ENCODE assay signal across 24 cellular contexts in genomic region chr2:38661306-38661705, GRCh38. TPM values are rescaled to one million over a fixed set of nuclear protein-coding genes. Genes with fewer than 3 reads are reported as not detected.
DNase-seq lines count a peak whose midpoint lies in the region; ATAC-seq and TF ChIP-seq lines count a peak whose summit lies in the region.
"Had no signal": no experiment of that assay in that cellular context is flagged by ENCODE, and none has a peak within 500 bp of the region (broad histone marks: within the 10 kb centered on the region; RNA-seq: fewer than 3 reads in every experiment).

No MANE protein-coding gene starts in this region.

- no peaks in the 10 kb centered on the region for H3K27me3 ChIP-seq in gastrocnemius medialis
- H3K27me3 ChIP-seq: Peyer's patch, SJSA1 had no signal

- H3K27ac ChIP-seq in gastrocnemius medialis (peak overlapping the region in 1 of 4 donors; percentile 43), substantia nigra (ENCODE audit: low read depth, low read length, poor library complexity, severe bottlenecking) (no peak overlapping the region)
- H3K27ac ChIP-seq: C4-2B, Peyer's patch, SJSA1 had no signal

- no peaks in the 10 kb centered on the region for H3K36me3 ChIP-seq in gastrocnemius medialis
- H3K36me3 ChIP-seq: Peyer's patch, SJSA1 had no signal

- H3K4me1 ChIP-seq in gastrocnemius medialis, result peaks cover 2 to 4% of the 10 kb centered on the region in 2 donors
- H3K4me1 ChIP-seq: SJSA1 had no signal

- intact Hi-C loops in gastrocnemius medialis (cut with DNase I; ENCODE audit: low total_unique reads), result no loop called here

- H3K9me3 ChIP-seq in gastrocnemius medialis, result no peaks in the 10 kb centered on the region
- H3K9me3 ChIP-seq: Peyer's patch, SJSA1 had no signal

- TF ChIP-seq CTCF in foreskin fibroblast (IDR thresholded peaks at IDR 0.05; ENCODE audit: low read depth, low read length) (no peak), gastrocnemius medialis (IDR thresholded peaks at IDR 0.05 in 4 of 5, conservative IDR thresholded peaks at IDR 0.05 in 1 of 5) (no peak)

- H3K4me3 ChIP-seq in foreskin fibroblast (ENCODE audit: low read depth in 1 of 2, low read length in 2 of 2) (no peak overlapping the region), gastrocnemius medialis (no peak overlapping the region)
- H3K4me3 ChIP-seq: Peyer's patch, SJSA1 had no signal

- ATAC-seq in gastrocnemius medialis, result peak; percentile 35 to 49
- ATAC-seq in GM18861 (IDR thresholded peaks at IDR 0.05; ENCODE audit: unreplicated experiment), result no peak

- in situ Hi-C loops in gastrocnemius medialis (cut with MboI; ENCODE audit: low sequenced_read_pairs in 4 of 4), result loop anchor here in 2 of 4 donors (10.0 kb wide), 1 partner anchor 57 kb away; the partner anchor contains the start of gene HNRNPLL (in 2 of the 2)

- no peak for TF ChIP-seq POLR2A in gastrocnemius medialis (IDR thresholded peaks at IDR 0.05)

- DNase-seq in SIG-M5 treated with dmso at 0.1 percent for 504 hours (lab: John Stamatoyannopoulos, UW; ENCODE audit: unreplicated experiment) (peak; percentile 9), SIG-M5 (lab: John Stamatoyannopoulos, UW) (no peak), M059J (ENCODE audit: low read depth) (peak; percentile 19), foreskin fibroblast (peak; percentile 24 to 56), gastrocnemius medialis (no peak), NCI-H1417 (lab: John Stamatoyannopoulos, UW) (no peak), substantia nigra (lab: John Stamatoyannopoulos, UW) (no peak)
- DNase-seq: 8988T; Calu3; CD8-positive, alpha-beta memory T cell; DMS153; Karpas-422; NCI-H1048; NCI-H1436; NCI-H2029; NCI-H2227 treated with DMSO at 0.1 percent for 48 hours; NCI-H510A treated with DMSO at 0.1 percent for 48 hours; NCI-H748 treated with DMSO at 0.1 percent for 48 hours had no signal

RNA-seq across cellular contexts. Expression of gene GALM, which starts 4.6 kb away (rescaled TPM):
- total RNA-seq in M059J (2014; rRNA removed; shearing (Covaris generic)), result 3.1 and 3.7 TPM in 2 replicates
- 10 to 100 TPM in 3 of 4 donors, 1 to 10 TPM in 1; 5.3 to 16.9 (median 14.9) TPM for total RNA-seq in gastrocnemius medialis
- total RNA-seq: H4, MCF 10A had no signal

RNA-seq across cellular contexts. Expression of gene HNRNPLL, which starts 58.6 kb away (rescaled TPM):
- total RNA-seq in M059J (2014; rRNA removed; shearing (Covaris generic)), result 30.7 and 42.8 TPM in 2 replicates
- total RNA-seq in gastrocnemius medialis, result 10 to 100 TPM; 20.0 to 42.9 (median 21.9) TPM

Comparison
In these comparisons a context has a peak if more than half of its experiments do, and no peak if none do; other contexts are left out.
1. DNase-seq: peak in SIG-M5 treated with dmso at 0.1 percent for 504 hours (single experiment), M059J (single experiment) and foreskin fibroblast (2 of 2); none in SIG-M5 (single experiment), gastrocnemius medialis (0 of 2), NCI-H1417 (0 of 3) and substantia nigra (0 of 49).